In genomic region chr11:125326126-125326525, GRCh38 we compare ENCODE assay signal across 33 cellular contexts.
"Had no signal": no experiment of that assay in that cellular context is flagged by ENCODE, and none has a peak within 500 bp of the region (broad histone marks: within the 10 kb centered on the region; RNA-seq: fewer than 3 reads in every experiment).

No MANE protein-coding gene starts in this region.

- H3K9me3 Mint-ChIP-seq: activated B cell treated with CpG ODN at 0.5 μM for 24 hours; activated CD4-positive, alpha-beta memory T cell treated with anti-CD3 and anti-CD28 coated beads for 36 hours; activated CD4-positive, alpha-beta T cell treated with anti-CD3 and anti-CD28 coated beads, Interleukin-2, amount 10 ng/mL, durations not matched to agents 24 days and 14 days; activated CD8-positive, alpha-beta T cell treated with anti-CD3 and anti-CD28 coated beads for 36 hours; activated naive CD4-positive, alpha-beta T cell treated with anti-CD3 and anti-CD28 coated beads, Interleukin-2, amount 10 ng/mL, durations not matched to agents 7 days and 5 days; activated naive CD4-positive, alpha-beta T cell treated with anti-CD3 and anti-CD28 coated beads, Interleukin-2, amount 50 U/mL, for 72 hours; activated naive CD8-positive, alpha-beta T cell treated with anti-CD3 and anti-CD28 coated beads for 36 hours; activated T-cell treated with anti-CD3 and anti-CD28 coated beads, Interleukin-2, amount 50 U/mL, for 4 hours; activated T-cell treated with anti-CD3 and anti-CD28 coated beads, Interleukin-2, amount 50 U/mL, for 72 hours; activated T-helper 1 cell treated with anti-CD3 and anti-CD28 coated beads, Interleukin-12 subunit alpha, Interleukin-12 subunit beta, Interleukin-2, Interleukin-4 antibody, amounts not matched to agents 30 ng/mL and 10 ng/mL and 1 ng/mL, durations not matched to agents 14 hours and 24 hours and 36 hours; activated T-helper 17 cell treated with anti-CD3 and anti-CD28 coated beads, Interleukin-2, amount 50 U/mL, for 72 hours; central memory CD8-positive, alpha-beta T cell; T-helper 1 cell treated with Interleukin-12 subunit alpha and Interleukin-12 subunit beta and Interleukin-4 antibody, amounts not matched to agents 30 μg/mL and 1 μg/mL, for 36 hours; T-helper 2 cell treated with Interferon-gamma antibody and Interleukin-4, amounts not matched to agents 5 μg/mL and 100 μg/mL, for 36 hours had no signal

- H3K4me3 Mint-ChIP-seq: activated B cell treated with CpG ODN at 0.5 μM for 24 hours; activated CD4-positive, alpha-beta memory T cell treated with anti-CD3 and anti-CD28 coated beads for 36 hours; activated CD4-positive, alpha-beta T cell treated with anti-CD3 and anti-CD28 coated beads, Interleukin-2, amount 10 ng/mL, durations not matched to agents 24 days and 14 days; activated CD8-positive, alpha-beta T cell treated with anti-CD3 and anti-CD28 coated beads for 36 hours; activated naive CD4-positive, alpha-beta T cell treated with anti-CD3 and anti-CD28 coated beads, Interleukin-2, amount 10 ng/mL, durations not matched to agents 7 days and 5 days; activated naive CD8-positive, alpha-beta T cell treated with anti-CD3 and anti-CD28 coated beads for 36 hours; activated T-cell treated with anti-CD3 and anti-CD28 coated beads, Interleukin-2, amount 50 U/mL, for 4 hours; activated T-cell treated with anti-CD3 and anti-CD28 coated beads, Interleukin-2, amount 50 U/mL, for 72 hours; activated T-helper 1 cell treated with anti-CD3 and anti-CD28 coated beads, Interleukin-12 subunit alpha, Interleukin-12 subunit beta, Interleukin-2, Interleukin-4 antibody, amounts not matched to agents 30 ng/mL and 10 ng/mL and 1 ng/mL, durations not matched to agents 14 hours and 24 hours and 36 hours; activated T-helper 17 cell treated with anti-CD3 and anti-CD28 coated beads, Interleukin-2, amount 50 U/mL, for 72 hours; central memory CD8-positive, alpha-beta T cell; T-helper 1 cell treated with Interleukin-12 subunit alpha and Interleukin-12 subunit beta and Interleukin-4 antibody, amounts not matched to agents 30 μg/mL and 1 μg/mL, for 36 hours; T-helper 2 cell treated with Interferon-gamma antibody and Interleukin-4, amounts not matched to agents 5 μg/mL and 100 μg/mL, for 36 hours had no signal

- H3K27ac Mint-ChIP-seq: activated B cell treated with CpG ODN at 0.5 μM for 24 hours; activated CD4-positive, alpha-beta memory T cell treated with anti-CD3 and anti-CD28 coated beads for 36 hours; activated CD4-positive, alpha-beta T cell treated with anti-CD3 and anti-CD28 coated beads, Interleukin-2, amount 10 ng/mL, durations not matched to agents 24 days and 14 days; activated CD8-positive, alpha-beta T cell treated with anti-CD3 and anti-CD28 coated beads for 36 hours; activated naive CD4-positive, alpha-beta T cell treated with anti-CD3 and anti-CD28 coated beads, Interleukin-2, amount 10 ng/mL, durations not matched to agents 7 days and 5 days; activated naive CD4-positive, alpha-beta T cell treated with anti-CD3 and anti-CD28 coated beads, Interleukin-2, amount 50 U/mL, for 72 hours; activated naive CD8-positive, alpha-beta T cell treated with anti-CD3 and anti-CD28 coated beads for 36 hours; activated T-cell treated with anti-CD3 and anti-CD28 coated beads, Interleukin-2, amount 50 U/mL, for 72 hours; activated T-helper 1 cell treated with anti-CD3 and anti-CD28 coated beads, Interleukin-12 subunit alpha, Interleukin-12 subunit beta, Interleukin-2, Interleukin-4 antibody, amounts not matched to agents 30 ng/mL and 10 ng/mL and 1 ng/mL, durations not matched to agents 14 hours and 24 hours and 36 hours; activated T-helper 17 cell treated with anti-CD3 and anti-CD28 coated beads, Interleukin-2, amount 50 U/mL, for 72 hours; T-helper 1 cell treated with Interleukin-12 subunit alpha and Interleukin-12 subunit beta and Interleukin-4 antibody, amounts not matched to agents 30 μg/mL and 1 μg/mL, for 36 hours; T-helper 2 cell treated with Interferon-gamma antibody and Interleukin-4, amounts not matched to agents 5 μg/mL and 100 μg/mL, for 36 hours had no signal

- H3K4me1 Mint-ChIP-seq: activated B cell treated with CpG ODN at 0.5 μM for 24 hours; activated CD4-positive, alpha-beta T cell treated with anti-CD3 and anti-CD28 coated beads, Interleukin-2, amount 10 ng/mL, durations not matched to agents 24 days and 14 days; activated naive CD4-positive, alpha-beta T cell treated with anti-CD3 and anti-CD28 coated beads, Interleukin-2, amount 10 ng/mL, durations not matched to agents 7 days and 5 days; activated naive CD8-positive, alpha-beta T cell treated with anti-CD3 and anti-CD28 coated beads for 36 hours; activated T-helper 17 cell treated with anti-CD3 and anti-CD28 coated beads, Interleukin-2, amount 50 U/mL, for 72 hours; central memory CD8-positive, alpha-beta T cell had no signal

- DNase-seq: activated B cell treated with CpG ODN at 0.5 μM for 24 hours; activated CD4-positive, alpha-beta memory T cell treated with anti-CD3 and anti-CD28 coated beads for 36 hours; activated CD4-positive, alpha-beta T cell treated with anti-CD3 and anti-CD28 coated beads for 4 hours; activated CD4-positive, alpha-beta T cell treated with anti-CD3 and anti-CD28 coated beads, Interleukin-2, amount 10 ng/mL, durations not matched to agents 24 days and 14 days; activated CD4-positive, alpha-beta T cell treated with anti-CD3 and anti-CD28 coated beads, Interleukin-2, amount 50 U/mL, for 1 hour; activated CD4-positive, alpha-beta T cell treated with anti-CD3 and anti-CD28 coated beads, Interleukin-2, amount 50 U/mL, for 4 hours; activated CD4-positive, CD25-positive, alpha-beta regulatory T cell treated with anti-CD3 and anti-CD28 coated beads, Interleukin-2, amount 50 U/mL, for 72 hours; activated CD8-positive, alpha-beta memory T cell treated with anti-CD3 and anti-CD28 coated beads, Interleukin-2, amount 50 U/mL, for 4 hours; activated CD8-positive, alpha-beta T cell treated with anti-CD3 and anti-CD28 coated beads for 36 hours; activated effector memory CD4-positive, alpha-beta T cell treated with anti-CD3 and anti-CD28 coated beads, Interleukin-2, amount 50 U/mL, for 16 hours; activated gamma-delta T cell treated with Interleukin-2 at 50 U/mL for 16 hours; activated naive CD4-positive, alpha-beta T cell treated with anti-CD3 and anti-CD28 coated beads, Interleukin-2, amount 10 ng/mL, durations not matched to agents 7 days and 5 days; activated naive CD4-positive, alpha-beta T cell treated with Interleukin-2 at 50 U/mL for 16 hours; activated naive CD8-positive, alpha-beta T cell treated with anti-CD3 and anti-CD28 coated beads for 36 hours; activated T-cell treated with anti-CD3 and anti-CD28 coated beads for 4 hours; activated T-cell treated with anti-CD3 and anti-CD28 coated beads, Interleukin-2, amount 50 U/mL, for 1 hour; activated T-cell treated with anti-CD3 and anti-CD28 coated beads, Interleukin-2, amount 50 U/mL, for 4 hours; activated T-cell treated with anti-CD3 and anti-CD28 coated beads, Interleukin-2, amount 50 U/mL, for 72 hours; adrenal gland; amniotic stem cell; body of pancreas; brain microvascular endothelial cell; caudate nucleus; cerebellar nuclear complex; T-helper 1 cell; T-helper 2 cell; T-helper 9 cell had no signal

- H3K36me3 Mint-ChIP-seq: activated CD4-positive, alpha-beta memory T cell treated with anti-CD3 and anti-CD28 coated beads for 36 hours; activated naive CD4-positive, alpha-beta T cell treated with anti-CD3 and anti-CD28 coated beads, Interleukin-2, amount 10 ng/mL, durations not matched to agents 7 days and 5 days; activated naive CD4-positive, alpha-beta T cell treated with anti-CD3 and anti-CD28 coated beads, Interleukin-2, amount 50 U/mL, for 72 hours; activated naive CD8-positive, alpha-beta T cell treated with anti-CD3 and anti-CD28 coated beads for 36 hours had no signal
